In the genomic region with DNA sequence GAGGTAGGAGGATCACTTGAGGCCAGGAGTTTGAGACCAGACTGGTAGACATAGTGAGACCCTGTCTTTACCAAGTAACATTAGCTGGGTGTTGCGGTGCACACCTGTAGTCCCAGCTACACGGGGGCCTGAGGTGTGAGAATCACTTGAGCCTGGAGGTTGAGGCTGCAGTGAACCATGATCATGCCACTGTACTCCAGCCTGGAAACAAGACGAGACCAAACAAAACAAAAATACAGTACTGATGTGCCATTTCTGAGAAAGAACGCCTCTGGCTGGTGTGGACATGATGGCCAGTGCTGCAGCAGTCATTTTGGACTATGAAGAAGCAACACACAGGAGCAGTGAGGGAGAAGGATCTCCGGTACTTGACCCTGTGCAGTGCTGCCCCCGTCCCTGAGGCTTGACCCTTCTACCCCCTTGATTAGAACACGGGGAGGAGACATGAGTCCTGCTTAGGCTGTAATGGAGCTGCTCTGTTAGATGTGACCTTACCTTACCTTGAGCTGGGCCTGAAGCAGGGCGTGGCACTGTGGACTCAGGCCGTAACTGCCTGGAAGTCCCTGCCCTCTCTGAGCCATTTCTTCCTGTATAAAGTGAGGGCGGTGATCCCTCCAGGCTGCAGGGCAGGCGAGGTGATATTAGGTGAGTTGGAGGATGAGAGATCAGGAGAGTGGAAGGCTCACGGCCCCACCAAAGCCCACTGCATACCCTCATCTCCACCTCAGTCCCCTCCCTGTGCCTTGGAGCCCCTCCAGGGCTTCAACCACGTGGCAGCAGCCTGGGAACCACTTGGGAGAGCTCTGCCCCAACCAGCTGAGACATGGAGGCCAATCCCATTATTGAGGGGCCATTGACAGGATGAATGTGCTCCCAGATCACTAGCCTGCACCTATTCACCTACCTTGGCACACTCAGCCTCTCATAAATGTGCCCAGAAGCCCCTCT, we compare ENCODE assay signal across 9 cellular contexts. TPM values are rescaled to one million over a fixed set of nuclear protein-coding genes. Genes with fewer than 3 reads are reported as not detected.
DNase-seq lines count a peak whose midpoint lies in the region; ATAC-seq lines count a peak whose summit lies in the region.
"Had no signal": no experiment of that assay in that cellular context is flagged by ENCODE, and none has a peak within 500 bp of the region (broad histone marks: within the 10 kb centered on the region; RNA-seq: fewer than 3 reads in every experiment).

No MANE protein-coding gene starts in this region.

- ATAC-seq in activated T-cell treated with anti-CD3 and anti-CD28 coated beads, Interleukin-2, amount 50 U/mL, for 72 hours (replicated peaks in 1 of 2), result peak in 1 of 2 donors; percentile 17
- ATAC-seq in naive thymus-derived CD8-positive, alpha-beta T cell, result no peak
- ATAC-seq in GM19351 (IDR thresholded peaks at IDR 0.05; ENCODE audit: unreplicated experiment), result no peak

- H3K4me1 Mint-ChIP-seq in IgD-negative memory B cell, result peaks cover 5 to 17% (median 14%) of the 10 kb centered on the region in 3 donors
- H3K4me1 Mint-ChIP-seq in activated T-cell treated with anti-CD3 and anti-CD28 coated beads, Interleukin-2, amount 50 U/mL, for 72 hours (ENCODE audit: low read depth), result peaks cover 28% of the 10 kb centered on the region
- peaks cover 13 to 20% (median 18%) of the 10 kb centered on the region in 4 donors for H3K4me1 Mint-ChIP-seq in naive thymus-derived CD8-positive, alpha-beta T cell

- H3K36me3 Mint-ChIP-seq in IgD-negative memory B cell, result peaks cover 3% of the 10 kb centered on the region
- H3K36me3 Mint-ChIP-seq in activated T-cell treated with anti-CD3 and anti-CD28 coated beads, Interleukin-2, amount 50 U/mL, for 72 hours (ENCODE audit: insufficient read depth in 2 of 2), result peaks cover 10 to 13% of the 10 kb centered on the region in 2 donors
- peaks cover 0 to 41% (median 6%) of the 10 kb centered on the region in 3 donors for H3K36me3 Mint-ChIP-seq in naive thymus-derived CD8-positive, alpha-beta T cell

- peak overlapping the region; percentile 16 to 80 (median 71) for H3K27ac Mint-ChIP-seq in IgD-negative memory B cell
- H3K27ac Mint-ChIP-seq in activated T-cell treated with anti-CD3 and anti-CD28 coated beads, Interleukin-2, amount 50 U/mL, for 72 hours, result peak overlapping the region; percentile 31
- H3K27ac Mint-ChIP-seq in naive thymus-derived CD8-positive, alpha-beta T cell, result peak overlapping the region in 8 of 10 donors; percentile 33 to 76 (median 52)

- peaks cover 1% of the 10 kb centered on the region for H3K27me3 Mint-ChIP-seq in IgD-negative memory B cell
- H3K27me3 Mint-ChIP-seq in activated T-cell treated with anti-CD3 and anti-CD28 coated beads, Interleukin-2, amount 50 U/mL, for 72 hours (ENCODE audit: low read depth), result no peaks in the 10 kb centered on the region
- H3K27me3 Mint-ChIP-seq in naive thymus-derived CD8-positive, alpha-beta T cell, result no peaks in the 10 kb centered on the region

- no peaks in the 10 kb centered on the region for H3K9me3 Mint-ChIP-seq in IgD-negative memory B cell
- H3K9me3 Mint-ChIP-seq in activated T-cell treated with anti-CD3 and anti-CD28 coated beads, Interleukin-2, amount 50 U/mL, for 72 hours, result no peaks in the 10 kb centered on the region
- no peaks in the 10 kb centered on the region for H3K9me3 Mint-ChIP-seq in naive thymus-derived CD8-positive, alpha-beta T cell

- peak overlapping the region in 3 of 4 donors; percentile 21 to 86 (median 65) for H3K4me3 Mint-ChIP-seq in IgD-negative memory B cell
- H3K4me3 Mint-ChIP-seq in activated T-cell treated with anti-CD3 and anti-CD28 coated beads, Interleukin-2, amount 50 U/mL, for 72 hours, result no peak overlapping the region
- peak overlapping the region in 3 of 10 donors; percentile 2 to 29 (median 16) for H3K4me3 Mint-ChIP-seq in naive thymus-derived CD8-positive, alpha-beta T cell

- POLR2A ChIA-PET in naive thymus-derived CD8-positive, alpha-beta T cell (lab: Charles Lee), result interaction anchor here (0.6 to 4.0 kb wide), 2 partner anchors 67 to 335 kb away, joined by 3 to 12 read pairs; partner anchors contain the start of gene CCDC124

- peak; percentile 67 for DNase-seq in ELR (ENCODE audit: low read depth)
- no peak for DNase-seq in activated T-cell treated with anti-CD3 and anti-CD28 coated beads, Interleukin-2, amount 50 U/mL, for 72 hours
- no peak for DNase-seq in naive thymus-derived CD8-positive, alpha-beta T cell
- DNase-seq in mesenteric fat pad (ENCODE audit: low spot score), result no peak
- DNase-seq in inferior parietal cortex (ENCODE audit: extremely low spot score), result no peak
- DNase-seq: activated effector memory CD4-positive, alpha-beta T cell treated with Interleukin-2 at 50 U/mL for 16 hours; NCI-H1436 treated with DMSO at 0.1 percent for 48 hours had no signal

RNA-seq across cellular contexts. Expression of gene RPL18A, which starts 5.9 kb away (rescaled TPM):
- 5,234 TPM for polyA plus RNA-seq in IgD-negative memory B cell
- total RNA-seq in activated T-cell treated with anti-CD3 and anti-CD28 coated beads, Interleukin-2, amount 50 U/mL, for 72 hours, result 1,000 to 10,000 TPM; 2,983 to 3,463 TPM
- total RNA-seq in naive thymus-derived CD8-positive, alpha-beta T cell, result 1,000 to 10,000 TPM; 2,924 to 2,989 TPM
- polyA plus RNA-seq in naive thymus-derived CD8-positive, alpha-beta T cell, result 1,000 to 10,000 TPM; 3,790 to 4,859 (median 4,546) TPM
- 1,467 TPM for total RNA-seq in mesenteric fat pad

RNA-seq across cellular contexts. Expression of gene SLC5A5, which starts 6.1 kb away (rescaled TPM):
- polyA plus RNA-seq in IgD-negative memory B cell, result not detected
- total RNA-seq in activated T-cell treated with anti-CD3 and anti-CD28 coated beads, Interleukin-2, amount 50 U/mL, for 72 hours, result 1 to 10 TPM; 2.0 to 3.3 TPM
- total RNA-seq in naive thymus-derived CD8-positive, alpha-beta T cell, result 1 to 10 TPM; 2.4 to 2.6 TPM
- polyA plus RNA-seq in naive thymus-derived CD8-positive, alpha-beta T cell, result 1 to 10 TPM in 2 of 3 donors, under 1 TPM in 1; 0.39 to 2.2 (median 1.4) TPM
- 0.22 TPM for total RNA-seq in mesenteric fat pad

RNA-seq across cellular contexts. Expression of gene JAK3, which starts 17.9 kb away (rescaled TPM):
- 56.3 TPM for polyA plus RNA-seq in IgD-negative memory B cell
- total RNA-seq in activated T-cell treated with anti-CD3 and anti-CD28 coated beads, Interleukin-2, amount 50 U/mL, for 72 hours, result 100 to 1,000 TPM; 235 to 247 TPM
- total RNA-seq in naive thymus-derived CD8-positive, alpha-beta T cell, result 100 to 1,000 TPM; 120 to 122 TPM
- 100 to 1,000 TPM in 2 of 3 donors, 10 to 100 TPM in 1; 78.7 to 122 (median 109) TPM for polyA plus RNA-seq in naive thymus-derived CD8-positive, alpha-beta T cell
- 20.1 TPM for total RNA-seq in mesenteric fat pad

RNA-seq across cellular contexts. Expression of gene INSL3, which starts 44.3 kb away (rescaled TPM):
- polyA plus RNA-seq in IgD-negative memory B cell, result 1.7 TPM
- 10 to 100 TPM in 1 of 2 donors, 1 to 10 TPM in 1; 6.8 to 12.5 TPM for total RNA-seq in activated T-cell treated with anti-CD3 and anti-CD28 coated beads, Interleukin-2, amount 50 U/mL, for 72 hours
- total RNA-seq in naive thymus-derived CD8-positive, alpha-beta T cell, result 1 to 10 TPM; 2.7 to 3.6 TPM
- 1 to 10 TPM in 2 of 3 donors, under 1 TPM in 1; 0.97 to 3.0 (median 1.9) TPM for polyA plus RNA-seq in naive thymus-derived CD8-positive, alpha-beta T cell
- total RNA-seq in mesenteric fat pad, result 0.61 TPM

Comparison
In these comparisons a context has a peak if more than half of its experiments do, and no peak if none do; other contexts are left out.
1. H3K4me3 Mint-ChIP-seq: peak in IgD-negative memory B cell (3 of 4); none in activated T-cell treated with anti-CD3 and anti-CD28 coated beads, Interleukin-2, amount 50 U/mL, for 72 hours (0 of 2).
2. Peak in every context shown above with its lines, with median percentiles within 50 percentile points of each other: H3K27ac Mint-ChIP-seq.